ENCODE assay signal across 1 cellular context in the genomic region with DNA sequence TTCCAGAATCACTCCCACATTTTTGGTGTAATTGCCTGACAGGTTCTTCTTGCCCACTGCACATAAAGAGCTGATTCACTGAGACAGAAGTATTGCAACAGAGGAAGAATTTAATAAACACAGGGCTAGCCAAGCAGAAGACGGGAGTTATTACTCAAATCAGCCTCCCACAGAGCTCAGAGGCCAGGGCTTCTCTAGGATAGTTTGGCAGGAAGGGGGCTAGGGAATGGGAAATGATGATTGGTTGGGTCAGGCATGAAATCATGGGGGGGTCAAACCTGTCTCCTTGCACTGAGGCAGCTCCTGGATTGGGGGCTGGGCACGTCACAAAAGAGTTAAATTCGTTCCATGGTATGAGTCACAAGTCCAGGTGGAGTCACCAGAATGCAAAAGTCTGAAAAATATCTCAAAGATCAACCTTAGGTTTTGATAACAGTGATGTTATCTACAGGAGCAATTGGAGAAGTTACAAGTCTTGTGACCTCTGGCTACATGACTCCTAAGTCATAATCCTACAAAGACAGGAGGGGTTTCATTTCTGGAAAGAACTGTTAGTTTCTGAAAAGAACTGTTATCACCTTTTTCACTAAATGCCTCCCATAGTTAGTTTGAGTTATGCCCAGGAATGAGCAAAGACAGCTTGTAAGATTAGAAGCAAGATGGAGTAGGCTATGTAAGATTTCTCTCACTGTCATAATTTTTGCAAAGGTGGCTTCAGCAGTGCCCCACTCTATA.
TF ChIP-seq lines count a peak whose summit lies in the region.

No MANE protein-coding gene starts in this region.

TF ChIP-seq in GM23338, 12 proteins besides CTCF, POLR2A, EP300 and RAD21:
- TF ChIP-seq, protein P1, sequence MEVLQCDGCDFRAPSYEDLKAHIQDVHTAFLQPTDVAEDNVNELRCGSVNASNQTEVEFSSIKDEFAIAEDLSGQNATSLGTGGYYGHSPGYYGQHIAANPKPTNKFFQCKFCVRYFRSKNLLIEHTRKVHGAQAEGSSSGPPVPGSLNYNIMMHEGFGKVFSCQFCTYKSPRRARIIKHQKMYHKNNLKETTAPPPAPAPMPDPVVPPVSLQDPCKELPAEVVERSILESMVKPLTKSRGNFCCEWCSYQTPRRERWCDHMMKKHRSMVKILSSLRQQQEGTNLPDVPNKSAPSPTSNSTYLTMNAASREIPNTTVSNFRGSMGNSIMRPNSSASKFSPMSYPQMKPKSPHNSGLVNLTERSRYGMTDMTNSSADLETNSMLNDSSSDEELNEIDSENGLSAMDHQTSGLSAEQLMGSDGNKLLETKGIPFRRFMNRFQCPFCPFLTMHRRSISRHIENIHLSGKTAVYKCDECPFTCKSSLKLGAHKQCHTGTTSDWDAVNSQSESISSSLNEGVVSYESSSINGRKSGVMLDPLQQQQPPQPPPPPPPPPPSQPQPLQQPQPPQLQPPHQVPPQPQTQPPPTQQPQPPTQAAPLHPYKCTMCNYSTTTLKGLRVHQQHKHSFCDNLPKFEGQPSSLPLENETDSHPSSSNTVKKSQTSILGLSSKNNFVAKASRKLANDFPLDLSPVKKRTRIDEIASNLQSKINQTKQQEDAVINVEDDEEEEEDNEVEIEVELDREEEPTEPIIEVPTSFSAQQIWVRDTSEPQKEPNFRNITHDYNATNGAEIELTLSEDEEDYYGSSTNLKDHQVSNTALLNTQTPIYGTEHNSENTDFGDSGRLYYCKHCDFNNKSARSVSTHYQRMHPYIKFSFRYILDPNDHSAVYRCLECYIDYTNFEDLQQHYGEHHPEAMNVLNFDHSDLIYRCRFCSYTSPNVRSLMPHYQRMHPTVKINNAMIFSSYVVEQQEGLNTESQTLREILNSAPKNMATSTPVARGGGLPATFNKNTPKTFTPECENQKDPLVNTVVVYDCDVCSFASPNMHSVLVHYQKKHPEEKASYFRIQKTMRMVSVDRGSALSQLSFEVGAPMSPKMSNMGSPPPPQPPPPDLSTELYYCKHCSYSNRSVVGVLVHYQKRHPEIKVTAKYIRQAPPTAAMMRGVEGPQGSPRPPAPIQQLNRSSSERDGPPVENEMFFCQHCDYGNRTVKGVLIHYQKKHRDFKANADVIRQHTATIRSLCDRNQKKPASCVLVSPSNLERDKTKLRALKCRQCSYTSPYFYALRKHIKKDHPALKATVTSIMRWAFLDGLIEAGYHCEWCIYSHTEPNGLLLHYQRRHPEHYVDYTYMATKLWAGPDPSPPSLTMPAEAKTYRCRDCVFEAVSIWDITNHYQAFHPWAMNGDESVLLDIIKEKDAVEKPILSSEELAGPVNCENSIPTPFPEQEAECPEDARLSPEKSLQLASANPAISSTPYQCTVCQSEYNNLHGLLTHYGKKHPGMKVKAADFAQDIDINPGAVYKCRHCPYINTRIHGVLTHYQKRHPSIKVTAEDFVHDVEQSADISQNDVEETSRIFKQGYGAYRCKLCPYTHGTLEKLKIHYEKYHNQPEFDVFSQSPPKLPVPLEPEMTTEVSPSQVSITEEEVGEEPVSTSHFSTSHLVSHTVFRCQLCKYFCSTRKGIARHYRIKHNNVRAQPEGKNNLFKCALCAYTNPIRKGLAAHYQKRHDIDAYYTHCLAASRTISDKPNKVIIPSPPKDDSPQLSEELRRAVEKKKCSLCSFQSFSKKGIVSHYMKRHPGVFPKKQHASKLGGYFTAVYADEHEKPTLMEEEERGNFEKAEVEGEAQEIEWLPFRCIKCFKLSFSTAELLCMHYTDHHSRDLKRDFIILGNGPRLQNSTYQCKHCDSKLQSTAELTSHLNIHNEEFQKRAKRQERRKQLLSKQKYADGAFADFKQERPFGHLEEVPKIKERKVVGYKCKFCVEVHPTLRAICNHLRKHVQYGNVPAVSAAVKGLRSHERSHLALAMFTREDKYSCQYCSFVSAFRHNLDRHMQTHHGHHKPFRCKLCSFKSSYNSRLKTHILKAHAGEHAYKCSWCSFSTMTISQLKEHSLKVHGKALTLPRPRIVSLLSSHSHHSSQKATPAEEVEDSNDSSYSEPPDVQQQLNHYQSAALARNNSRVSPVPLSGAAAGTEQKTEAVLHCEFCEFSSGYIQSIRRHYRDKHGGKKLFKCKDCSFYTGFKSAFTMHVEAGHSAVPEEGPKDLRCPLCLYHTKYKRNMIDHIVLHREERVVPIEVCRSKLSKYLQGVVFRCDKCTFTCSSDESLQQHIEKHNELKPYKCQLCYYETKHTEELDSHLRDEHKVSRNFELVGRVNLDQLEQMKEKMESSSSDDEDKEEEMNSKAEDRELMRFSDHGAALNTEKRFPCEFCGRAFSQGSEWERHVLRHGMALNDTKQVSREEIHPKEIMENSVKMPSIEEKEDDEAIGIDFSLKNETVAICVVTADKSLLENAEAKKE (CRISPR knock-in tag; IDR thresholded peaks at IDR 0.05), result no peak
- TF ChIP-seq ZNF331 (CRISPR knock-in tag; IDR thresholded peaks at IDR 0.05; ENCODE audit: low read depth) (no peak), CREB1 (CRISPR knock-in tag; IDR thresholded peaks at IDR 0.05; ENCODE audit: low read depth) (no peak), EZH2 (IDR thresholded peaks at IDR 0.05; ENCODE audit: low read depth, unreplicated experiment) (no peak), EZH2phosphoT487 (IDR thresholded peaks at IDR 0.05; ENCODE audit: unreplicated experiment) (no peak), POLR2AphosphoS5 (IDR thresholded peaks at IDR 0.05; ENCODE audit: low read depth) (no peak), JUNB (IDR thresholded peaks at IDR 0.05; ENCODE audit: unreplicated experiment) (no peak), STAT1 (IDR thresholded peaks at IDR 0.05; ENCODE audit: unreplicated experiment) (no peak), ZNF114 (CRISPR knock-in tag; IDR thresholded peaks at IDR 0.05) (no peak), NANOG (IDR thresholded peaks at IDR 0.05; ENCODE audit: borderline replicate concordance) (no peak)
- TF ChIP-seq, protein P2, sequence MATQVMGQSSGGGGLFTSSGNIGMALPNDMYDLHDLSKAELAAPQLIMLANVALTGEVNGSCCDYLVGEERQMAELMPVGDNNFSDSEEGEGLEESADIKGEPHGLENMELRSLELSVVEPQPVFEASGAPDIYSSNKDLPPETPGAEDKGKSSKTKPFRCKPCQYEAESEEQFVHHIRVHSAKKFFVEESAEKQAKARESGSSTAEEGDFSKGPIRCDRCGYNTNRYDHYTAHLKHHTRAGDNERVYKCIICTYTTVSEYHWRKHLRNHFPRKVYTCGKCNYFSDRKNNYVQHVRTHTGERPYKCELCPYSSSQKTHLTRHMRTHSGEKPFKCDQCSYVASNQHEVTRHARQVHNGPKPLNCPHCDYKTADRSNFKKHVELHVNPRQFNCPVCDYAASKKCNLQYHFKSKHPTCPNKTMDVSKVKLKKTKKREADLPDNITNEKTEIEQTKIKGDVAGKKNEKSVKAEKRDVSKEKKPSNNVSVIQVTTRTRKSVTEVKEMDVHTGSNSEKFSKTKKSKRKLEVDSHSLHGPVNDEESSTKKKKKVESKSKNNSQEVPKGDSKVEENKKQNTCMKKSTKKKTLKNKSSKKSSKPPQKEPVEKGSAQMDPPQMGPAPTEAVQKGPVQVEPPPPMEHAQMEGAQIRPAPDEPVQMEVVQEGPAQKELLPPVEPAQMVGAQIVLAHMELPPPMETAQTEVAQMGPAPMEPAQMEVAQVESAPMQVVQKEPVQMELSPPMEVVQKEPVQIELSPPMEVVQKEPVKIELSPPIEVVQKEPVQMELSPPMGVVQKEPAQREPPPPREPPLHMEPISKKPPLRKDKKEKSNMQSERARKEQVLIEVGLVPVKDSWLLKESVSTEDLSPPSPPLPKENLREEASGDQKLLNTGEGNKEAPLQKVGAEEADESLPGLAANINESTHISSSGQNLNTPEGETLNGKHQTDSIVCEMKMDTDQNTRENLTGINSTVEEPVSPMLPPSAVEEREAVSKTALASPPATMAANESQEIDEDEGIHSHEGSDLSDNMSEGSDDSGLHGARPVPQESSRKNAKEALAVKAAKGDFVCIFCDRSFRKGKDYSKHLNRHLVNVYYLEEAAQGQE (IDR thresholded peaks at IDR 0.05; ENCODE audit: unreplicated experiment), result no peak
- TF ChIP-seq, protein P3, sequence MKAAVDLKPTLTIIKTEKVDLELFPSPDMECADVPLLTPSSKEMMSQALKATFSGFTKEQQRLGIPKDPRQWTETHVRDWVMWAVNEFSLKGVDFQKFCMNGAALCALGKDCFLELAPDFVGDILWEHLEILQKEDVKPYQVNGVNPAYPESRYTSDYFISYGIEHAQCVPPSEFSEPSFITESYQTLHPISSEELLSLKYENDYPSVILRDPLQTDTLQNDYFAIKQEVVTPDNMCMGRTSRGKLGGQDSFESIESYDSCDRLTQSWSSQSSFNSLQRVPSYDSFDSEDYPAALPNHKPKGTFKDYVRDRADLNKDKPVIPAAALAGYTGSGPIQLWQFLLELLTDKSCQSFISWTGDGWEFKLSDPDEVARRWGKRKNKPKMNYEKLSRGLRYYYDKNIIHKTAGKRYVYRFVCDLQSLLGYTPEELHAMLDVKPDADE (IDR thresholded peaks at IDR 0.05), result no peak
